In genomic region chr16:11655655-11656054, GRCh38 we compare ENCODE assay signal across 27 cellular contexts.
"Had no signal": no experiment of that assay in that cellular context is flagged by ENCODE, and none has a peak within 500 bp of the region (broad histone marks: within the 10 kb centered on the region; RNA-seq: fewer than 3 reads in every experiment).

No MANE protein-coding gene starts in this region.

- H3K4me1 ChIP-seq: gastroesophageal sphincter, lower lobe of right lung had no signal

- ATAC-seq: effector memory CD8-positive, alpha-beta T cell; gastroesophageal sphincter; left lung; lower lobe of right lung; right cardiac atrium; T-helper 17 cell had no signal

- DNase-seq: activated CD4-positive, alpha-beta T cell treated with anti-CD3 and anti-CD28 coated beads for 48 hours; activated CD4-positive, alpha-beta T cell treated with anti-CD3 and anti-CD28 coated beads, Interleukin-2, amount 50 U/mL, for 48 hours; activated CD8-positive, alpha-beta memory T cell treated with anti-CD3 and anti-CD28 coated beads for 24 hours; activated effector memory CD4-positive, alpha-beta T cell treated with anti-CD3 and anti-CD28 coated beads, Interleukin-2, amount 50 U/mL, for 16 hours; activated naive CD4-positive, alpha-beta T cell treated with anti-CD3 and anti-CD28 coated beads, Interleukin-2, amount 10 ng/mL, durations not matched to agents 7 days and 5 days; activated naive CD8-positive, alpha-beta T cell treated with anti-CD3 and anti-CD28 coated beads, Interleukin-2, amount 10 ng/mL, durations not matched to agents 7 days and 5 days; dorsolateral prefrontal cortex; effector memory CD8-positive, alpha-beta T cell; hypothalamus; left lung; lower lobe of right lung; mesenchymal stem cell; natural killer cell; spleen; stimulated activated CD4-positive, alpha-beta T cell treated with anti-CD3 and anti-CD28 coated beads, Interleukin-2, amount 100 ng/mL, for 48 hours; stimulated activated naive CD4-positive, alpha-beta T cell treated with Interleukin-2 at 50 U/mL for 16 hours; T-helper 17 cell; T1000; WERI-Rb-1 had no signal

- H3K9me3 Mint-ChIP-seq: activated naive CD4-positive, alpha-beta T cell treated with anti-CD3 and anti-CD28 coated beads, Interleukin-2, amount 10 ng/mL, durations not matched to agents 7 days and 5 days; activated naive CD8-positive, alpha-beta T cell treated with anti-CD3 and anti-CD28 coated beads, Interleukin-2, amount 10 ng/mL, durations not matched to agents 7 days and 5 days; activated T-helper 1 cell treated with anti-CD3 and anti-CD28 coated beads, Interleukin-12 subunit alpha, Interleukin-12 subunit beta, Interleukin-2, Interleukin-4 antibody, amounts not matched to agents 30 ng/mL and 10 ng/mL and 1 ng/mL, durations not matched to agents 14 hours and 24 hours and 36 hours; brain; effector memory CD8-positive, alpha-beta T cell; natural killer cell had no signal

- H3K27ac Mint-ChIP-seq: activated naive CD4-positive, alpha-beta T cell treated with anti-CD3 and anti-CD28 coated beads, Interleukin-2, amount 10 ng/mL, durations not matched to agents 7 days and 5 days; activated naive CD8-positive, alpha-beta T cell treated with anti-CD3 and anti-CD28 coated beads, Interleukin-2, amount 10 ng/mL, durations not matched to agents 7 days and 5 days; activated T-helper 1 cell treated with anti-CD3 and anti-CD28 coated beads, Interleukin-12 subunit alpha, Interleukin-12 subunit beta, Interleukin-2, Interleukin-4 antibody, amounts not matched to agents 30 ng/mL and 10 ng/mL and 1 ng/mL, durations not matched to agents 14 hours and 24 hours and 36 hours; brain; effector memory CD8-positive, alpha-beta T cell; natural killer cell; T-helper 17 cell had no signal

- H3K36me3 ChIP-seq: ascending aorta, cardiac muscle cell, gastroesophageal sphincter, left lung, lower lobe of right lung, spleen, tibial nerve, WERI-Rb-1 had no signal

- H3K4me3 Mint-ChIP-seq: activated naive CD4-positive, alpha-beta T cell treated with anti-CD3 and anti-CD28 coated beads, Interleukin-2, amount 10 ng/mL, durations not matched to agents 7 days and 5 days; activated naive CD8-positive, alpha-beta T cell treated with anti-CD3 and anti-CD28 coated beads, Interleukin-2, amount 10 ng/mL, durations not matched to agents 7 days and 5 days; activated T-helper 1 cell treated with anti-CD3 and anti-CD28 coated beads, Interleukin-12 subunit alpha, Interleukin-12 subunit beta, Interleukin-2, Interleukin-4 antibody, amounts not matched to agents 30 ng/mL and 10 ng/mL and 1 ng/mL, durations not matched to agents 14 hours and 24 hours and 36 hours; brain; natural killer cell; T-helper 17 cell had no signal

- H3K36me3 Mint-ChIP-seq: activated naive CD4-positive, alpha-beta T cell treated with anti-CD3 and anti-CD28 coated beads, Interleukin-2, amount 10 ng/mL, durations not matched to agents 7 days and 5 days; activated naive CD8-positive, alpha-beta T cell treated with anti-CD3 and anti-CD28 coated beads, Interleukin-2, amount 10 ng/mL, durations not matched to agents 7 days and 5 days; brain; natural killer cell had no signal

- H3K9me3 ChIP-seq: ascending aorta, gastroesophageal sphincter, left lung, lower lobe of right lung, spleen, tibial nerve had no signal

- H3K27ac ChIP-seq: ascending aorta, cardiac muscle cell, coronary artery, dorsolateral prefrontal cortex, gastroesophageal sphincter, left lung, lower lobe of right lung, spleen, tibial nerve, WERI-Rb-1 had no signal

- H3K27me3 ChIP-seq: ascending aorta, cardiac muscle cell, dorsolateral prefrontal cortex, gastroesophageal sphincter, left lung, spleen, tibial nerve had no signal

- H3K4me3 ChIP-seq: ascending aorta, cardiac muscle cell, coronary artery, dorsolateral prefrontal cortex, gastroesophageal sphincter, left lung, lower lobe of right lung, spleen, tibial nerve had no signal
